1 cellular context compared by ENCODE assay signal in the genomic region with DNA sequence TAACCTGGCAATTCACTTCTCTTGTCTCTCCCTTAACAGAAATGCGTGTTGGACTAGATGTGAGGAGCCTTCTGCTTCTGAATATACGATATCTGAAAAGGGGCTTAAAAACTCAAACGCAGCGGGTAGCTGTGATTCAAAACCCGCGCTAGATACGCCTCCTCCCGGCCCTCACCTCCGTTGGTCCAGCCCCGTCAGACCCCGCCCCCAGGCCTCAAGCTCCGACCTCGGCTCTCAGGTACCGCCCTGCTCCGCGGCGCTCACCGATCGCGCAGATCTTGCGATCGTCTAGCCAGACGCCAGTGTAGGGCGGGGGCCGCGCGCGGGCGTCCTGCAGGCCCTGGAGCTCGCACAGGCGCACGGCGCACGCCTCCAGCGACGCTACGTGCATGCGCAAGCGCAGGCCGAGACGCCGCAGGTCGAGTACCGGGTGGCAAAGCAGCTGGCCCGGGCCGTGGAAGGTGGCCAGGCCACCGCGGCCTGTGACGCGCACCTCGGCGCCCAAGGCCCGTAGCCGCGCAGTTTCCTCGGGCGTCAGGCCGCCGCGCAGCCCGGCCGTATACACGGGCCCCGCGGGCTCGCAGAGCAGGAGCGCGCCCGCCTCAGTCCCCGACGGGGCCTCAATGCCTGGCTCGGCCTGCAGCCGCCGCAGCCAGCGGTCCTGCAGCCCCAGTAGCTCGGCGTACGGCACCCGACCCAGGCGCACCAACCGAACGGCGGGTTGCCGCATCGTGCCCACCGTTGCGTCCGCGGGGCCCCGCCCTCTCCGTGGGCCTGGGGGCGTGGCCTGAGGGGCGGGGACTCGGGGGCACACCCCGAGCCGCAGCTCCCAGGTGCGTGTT.
TF ChIP-seq lines count a peak whose summit lies in the region.

A gene (minus strand): TSS at position 751 of the 842 bp plus-strand sequence. CDS start 21 bp downstream, at position 730.

TF ChIP-seq in HepG2, 621 proteins besides CTCF, POLR2A, EP300 and RAD21 (continued from another document and continues in another):
- TF ChIP-seq, protein P1, sequence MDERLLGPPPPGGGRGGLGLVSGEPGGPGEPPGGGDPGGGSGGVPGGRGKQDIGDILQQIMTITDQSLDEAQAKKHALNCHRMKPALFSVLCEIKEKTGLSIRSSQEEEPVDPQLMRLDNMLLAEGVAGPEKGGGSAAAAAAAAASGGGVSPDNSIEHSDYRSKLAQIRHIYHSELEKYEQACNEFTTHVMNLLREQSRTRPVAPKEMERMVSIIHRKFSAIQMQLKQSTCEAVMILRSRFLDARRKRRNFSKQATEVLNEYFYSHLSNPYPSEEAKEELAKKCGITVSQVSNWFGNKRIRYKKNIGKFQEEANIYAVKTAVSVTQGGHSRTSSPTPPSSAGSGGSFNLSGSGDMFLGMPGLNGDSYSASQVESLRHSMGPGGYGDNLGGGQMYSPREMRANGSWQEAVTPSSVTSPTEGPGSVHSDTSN (CRISPR knock-in tag; IDR thresholded peaks at IDR 0.05), result no peak
- TF ChIP-seq ZNF3 (CRISPR knock-in tag; IDR thresholded peaks at IDR 0.05), result no peak
- no peak for TF ChIP-seq ZNF780A (CRISPR knock-in tag; IDR thresholded peaks at IDR 0.05)
- no peak for TF ChIP-seq ARNT (IDR thresholded peaks at IDR 0.05)
- TF ChIP-seq, protein P2, sequence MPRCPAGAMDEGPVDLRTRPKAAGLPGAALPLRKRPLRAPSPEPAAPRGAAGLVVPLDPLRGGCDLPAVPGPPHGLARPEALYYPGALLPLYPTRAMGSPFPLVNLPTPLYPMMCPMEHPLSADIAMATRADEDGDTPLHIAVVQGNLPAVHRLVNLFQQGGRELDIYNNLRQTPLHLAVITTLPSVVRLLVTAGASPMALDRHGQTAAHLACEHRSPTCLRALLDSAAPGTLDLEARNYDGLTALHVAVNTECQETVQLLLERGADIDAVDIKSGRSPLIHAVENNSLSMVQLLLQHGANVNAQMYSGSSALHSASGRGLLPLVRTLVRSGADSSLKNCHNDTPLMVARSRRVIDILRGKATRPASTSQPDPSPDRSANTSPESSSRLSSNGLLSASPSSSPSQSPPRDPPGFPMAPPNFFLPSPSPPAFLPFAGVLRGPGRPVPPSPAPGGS (CRISPR knock-in tag; IDR thresholded peaks at IDR 0.05), result peak; percentile 97
- no peak for TF ChIP-seq SYNCRIP (IDR thresholded peaks at IDR 0.05; ENCODE audit: insufficient read depth, low read depth, low read length)
- peak; percentile 87 for TF ChIP-seq ZBTB38 (CRISPR knock-in tag; IDR thresholded peaks at IDR 0.05)
- TF ChIP-seq TBX3 (IDR thresholded peaks at IDR 0.05; ENCODE audit: borderline replicate concordance), result no peak
- TF ChIP-seq GATAD1 (CRISPR knock-in tag; IDR thresholded peaks at IDR 0.05), result peak; percentile 73; the same call in 1 of the 2 replicates
- peak; percentile 97 for TF ChIP-seq ZSCAN31 (CRISPR knock-in tag; IDR thresholded peaks at IDR 0.05; ENCODE audit: low read depth)
- peak; percentile 98 for TF ChIP-seq HES4 (CRISPR knock-in tag; IDR thresholded peaks at IDR 0.05; ENCODE audit: borderline replicate concordance)
- TF ChIP-seq, protein P3, sequence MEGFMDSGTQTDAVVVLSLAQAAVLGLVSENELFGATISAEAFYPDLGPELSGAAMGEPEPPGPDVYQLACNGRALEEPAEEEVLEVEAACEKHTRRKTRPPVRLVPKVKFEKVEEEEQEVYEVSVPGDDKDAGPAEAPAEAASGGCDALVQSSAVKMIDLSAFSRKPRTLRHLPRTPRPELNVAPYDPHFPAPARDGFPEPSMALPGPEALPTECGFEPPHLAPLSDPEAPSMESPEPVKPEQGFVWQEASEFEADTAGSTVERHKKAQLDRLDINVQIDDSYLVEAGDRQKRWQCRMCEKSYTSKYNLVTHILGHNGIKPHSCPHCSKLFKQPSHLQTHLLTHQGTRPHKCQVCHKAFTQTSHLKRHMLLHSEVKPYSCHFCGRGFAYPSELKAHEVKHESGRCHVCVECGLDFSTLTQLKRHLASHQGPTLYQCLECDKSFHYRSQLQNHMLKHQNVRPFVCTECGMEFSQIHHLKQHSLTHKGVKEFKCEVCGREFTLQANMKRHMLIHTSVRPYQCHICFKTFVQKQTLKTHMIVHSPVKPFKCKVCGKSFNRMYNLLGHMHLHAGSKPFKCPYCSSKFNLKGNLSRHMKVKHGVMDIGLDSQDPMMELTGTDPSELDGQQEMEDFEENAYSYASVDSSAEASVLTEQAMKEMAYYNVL (CRISPR knock-in tag; IDR thresholded peaks at IDR 0.05; ENCODE audit: borderline replicate concordance), result peak; percentile 57
- TF ChIP-seq ZNF333 (CRISPR knock-in tag; IDR thresholded peaks at IDR 0.05; ENCODE audit: borderline replicate concordance), result peak; percentile 95; the same call in 1 of the 2 replicates
- TF ChIP-seq ARNTL (CRISPR knock-in tag; IDR thresholded peaks at IDR 0.05), result peak; percentile 40; the same call in 1 of the 2 replicates
- TF ChIP-seq ZNF460 (CRISPR knock-in tag; IDR thresholded peaks at IDR 0.05; ENCODE audit: borderline replicate concordance), result no peak
- 0 out of 2 replicates have a peak, but pooled peaks have one; percentile 23 for TF ChIP-seq FOSL1 (CRISPR knock-in tag; IDR thresholded peaks at IDR 0.05; ENCODE audit: borderline replicate concordance)
- TF ChIP-seq MTF2 (CRISPR knock-in tag; IDR thresholded peaks at IDR 0.05; ENCODE audit: borderline replicate concordance), result no peak
- TF ChIP-seq ZFX (CRISPR knock-in tag; IDR thresholded peaks at IDR 0.05; ENCODE audit: low read depth), result peak; percentile 99
- 0 out of 2 replicates have a peak, but pooled peaks have one; percentile 60 for TF ChIP-seq TBP (CRISPR knock-in tag; IDR thresholded peaks at IDR 0.05)
- peak; percentile 89 for TF ChIP-seq SP4 (CRISPR knock-in tag; IDR thresholded peaks at IDR 0.05)
- TF ChIP-seq ZNF891 (CRISPR knock-in tag; IDR thresholded peaks at IDR 0.05), result peak; percentile 95
- TF ChIP-seq SIX1 (CRISPR knock-in tag; IDR thresholded peaks at IDR 0.05; ENCODE audit: borderline replicate concordance), result 0 out of 2 replicates have a peak, but pooled peaks have one; percentile 14
- TF ChIP-seq ZNF234 (CRISPR knock-in tag; conservative IDR thresholded peaks at IDR 0.05), result no peak; the same call in 1 of the 2 replicates
- TF ChIP-seq ZNF550 (CRISPR knock-in tag; IDR thresholded peaks at IDR 0.05; ENCODE audit: borderline replicate concordance), result no peak
- TF ChIP-seq ARNT2 (CRISPR knock-in tag; IDR thresholded peaks at IDR 0.05; ENCODE audit: low read depth), result peak; percentile 70; the same call in 1 of the 2 replicates
- peak; percentile 73 for TF ChIP-seq SAP130 (CRISPR knock-in tag; IDR thresholded peaks at IDR 0.05; ENCODE audit: low read depth)
- TF ChIP-seq, protein P4, sequence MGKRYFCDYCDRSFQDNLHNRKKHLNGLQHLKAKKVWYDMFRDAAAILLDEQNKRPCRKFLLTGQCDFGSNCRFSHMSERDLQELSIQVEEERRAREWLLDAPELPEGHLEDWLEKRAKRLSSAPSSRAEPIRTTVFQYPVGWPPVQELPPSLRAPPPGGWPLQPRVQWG (CRISPR knock-in tag; IDR thresholded peaks at IDR 0.05; ENCODE audit: borderline replicate concordance, low read depth), result no peak
- TF ChIP-seq ZNF839 (CRISPR knock-in tag; IDR thresholded peaks at IDR 0.05; ENCODE audit: borderline replicate concordance), result peak; percentile 49; the same call in 1 of the 2 replicates
- TF ChIP-seq ZNF761 (CRISPR knock-in tag; conservative IDR thresholded peaks at IDR 0.05), result peak; percentile 89; the same call in 1 of the 2 replicates
- no peak for TF ChIP-seq HMG20A (CRISPR knock-in tag; IDR thresholded peaks at IDR 0.05; ENCODE audit: borderline replicate concordance)
- TF ChIP-seq ZNF543 (CRISPR knock-in tag; IDR thresholded peaks at IDR 0.05), result peak; percentile 47; the same call in 1 of the 2 replicates
- TF ChIP-seq ZNF430 (CRISPR knock-in tag; IDR thresholded peaks at IDR 0.05), result peak; percentile 78; the same call in 1 of the 2 replicates
- peak; percentile 89 for TF ChIP-seq ZNF83 (CRISPR knock-in tag; IDR thresholded peaks at IDR 0.05; ENCODE audit: borderline replicate concordance)
- TF ChIP-seq, protein P5, sequence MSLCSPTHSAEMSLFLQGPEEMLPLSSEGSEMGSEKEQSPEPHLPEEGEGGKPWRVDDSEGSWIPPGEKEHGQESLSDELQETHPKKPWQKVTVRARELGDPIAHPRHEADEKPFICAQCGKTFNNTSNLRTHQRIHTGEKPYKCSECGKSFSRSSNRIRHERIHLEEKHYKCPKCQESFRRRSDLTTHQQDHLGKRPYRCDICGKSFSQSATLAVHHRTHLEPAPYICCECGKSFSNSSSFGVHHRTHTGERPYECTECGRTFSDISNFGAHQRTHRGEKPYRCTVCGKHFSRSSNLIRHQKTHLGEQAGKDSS (CRISPR knock-in tag; IDR thresholded peaks at IDR 0.05; ENCODE audit: borderline replicate concordance, low read depth), result peak; percentile 91; the same call in 1 of the 2 replicates
- TF ChIP-seq, protein P6, sequence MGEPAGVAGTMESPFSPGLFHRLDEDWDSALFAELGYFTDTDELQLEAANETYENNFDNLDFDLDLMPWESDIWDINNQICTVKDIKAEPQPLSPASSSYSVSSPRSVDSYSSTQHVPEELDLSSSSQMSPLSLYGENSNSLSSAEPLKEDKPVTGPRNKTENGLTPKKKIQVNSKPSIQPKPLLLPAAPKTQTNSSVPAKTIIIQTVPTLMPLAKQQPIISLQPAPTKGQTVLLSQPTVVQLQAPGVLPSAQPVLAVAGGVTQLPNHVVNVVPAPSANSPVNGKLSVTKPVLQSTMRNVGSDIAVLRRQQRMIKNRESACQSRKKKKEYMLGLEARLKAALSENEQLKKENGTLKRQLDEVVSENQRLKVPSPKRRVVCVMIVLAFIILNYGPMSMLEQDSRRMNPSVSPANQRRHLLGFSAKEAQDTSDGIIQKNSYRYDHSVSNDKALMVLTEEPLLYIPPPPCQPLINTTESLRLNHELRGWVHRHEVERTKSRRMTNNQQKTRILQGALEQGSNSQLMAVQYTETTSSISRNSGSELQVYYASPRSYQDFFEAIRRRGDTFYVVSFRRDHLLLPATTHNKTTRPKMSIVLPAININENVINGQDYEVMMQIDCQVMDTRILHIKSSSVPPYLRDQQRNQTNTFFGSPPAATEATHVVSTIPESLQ (CRISPR knock-in tag; conservative IDR thresholded peaks at IDR 0.05), result no peak; the same call in 1 of the 2 replicates
- TF ChIP-seq, protein P7, sequence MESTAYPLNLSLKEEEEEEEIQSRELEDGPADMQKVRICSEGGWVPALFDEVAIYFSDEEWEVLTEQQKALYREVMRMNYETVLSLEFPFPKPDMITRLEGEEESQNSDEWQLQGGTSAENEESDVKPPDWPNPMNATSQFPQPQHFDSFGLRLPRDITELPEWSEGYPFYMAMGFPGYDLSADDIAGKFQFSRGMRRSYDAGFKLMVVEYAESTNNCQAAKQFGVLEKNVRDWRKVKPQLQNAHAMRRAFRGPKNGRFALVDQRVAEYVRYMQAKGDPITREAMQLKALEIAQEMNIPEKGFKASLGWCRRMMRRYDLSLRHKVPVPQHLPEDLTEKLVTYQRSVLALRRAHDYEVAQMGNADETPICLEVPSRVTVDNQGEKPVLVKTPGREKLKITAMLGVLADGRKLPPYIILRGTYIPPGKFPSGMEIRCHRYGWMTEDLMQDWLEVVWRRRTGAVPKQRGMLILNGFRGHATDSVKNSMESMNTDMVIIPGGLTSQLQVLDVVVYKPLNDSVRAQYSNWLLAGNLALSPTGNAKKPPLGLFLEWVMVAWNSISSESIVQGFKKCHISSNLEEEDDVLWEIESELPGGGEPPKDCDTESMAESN (CRISPR knock-in tag; conservative IDR thresholded peaks at IDR 0.05), result no peak; the same call in 1 of the 2 replicates
- TF ChIP-seq SMAD9 (CRISPR knock-in tag; IDR thresholded peaks at IDR 0.05), result no peak
- no peak for TF ChIP-seq ZNF577 (CRISPR knock-in tag; IDR thresholded peaks at IDR 0.05; ENCODE audit: borderline replicate concordance, low read depth)
- no peak for TF ChIP-seq ZBTB21 (CRISPR knock-in tag; IDR thresholded peaks at IDR 0.05)
- no peak for TF ChIP-seq ZMYM3 (CRISPR knock-in tag; IDR thresholded peaks at IDR 0.05)
- TF ChIP-seq ZNF253 (CRISPR knock-in tag; IDR thresholded peaks at IDR 0.05; ENCODE audit: borderline replicate concordance), result no peak; the same call in 1 of the 2 replicates
- TF ChIP-seq, protein P8, sequence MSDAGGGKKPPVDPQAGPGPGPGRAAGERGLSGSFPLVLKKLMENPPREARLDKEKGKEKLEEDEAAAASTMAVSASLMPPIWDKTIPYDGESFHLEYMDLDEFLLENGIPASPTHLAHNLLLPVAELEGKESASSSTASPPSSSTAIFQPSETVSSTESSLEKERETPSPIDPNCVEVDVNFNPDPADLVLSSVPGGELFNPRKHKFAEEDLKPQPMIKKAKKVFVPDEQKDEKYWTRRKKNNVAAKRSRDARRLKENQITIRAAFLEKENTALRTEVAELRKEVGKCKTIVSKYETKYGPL (CRISPR knock-in tag; IDR thresholded peaks at IDR 0.05), result 0 out of 2 replicates have a peak, but pooled peaks have one; percentile 39
- peak; percentile 36; the same call in 1 of the 2 replicates for TF ChIP-seq ZNF552 (CRISPR knock-in tag; IDR thresholded peaks at IDR 0.05; ENCODE audit: borderline replicate concordance)
- TF ChIP-seq NFYC (CRISPR knock-in tag; IDR thresholded peaks at IDR 0.05), result peak; percentile 73
- TF ChIP-seq, protein P9, sequence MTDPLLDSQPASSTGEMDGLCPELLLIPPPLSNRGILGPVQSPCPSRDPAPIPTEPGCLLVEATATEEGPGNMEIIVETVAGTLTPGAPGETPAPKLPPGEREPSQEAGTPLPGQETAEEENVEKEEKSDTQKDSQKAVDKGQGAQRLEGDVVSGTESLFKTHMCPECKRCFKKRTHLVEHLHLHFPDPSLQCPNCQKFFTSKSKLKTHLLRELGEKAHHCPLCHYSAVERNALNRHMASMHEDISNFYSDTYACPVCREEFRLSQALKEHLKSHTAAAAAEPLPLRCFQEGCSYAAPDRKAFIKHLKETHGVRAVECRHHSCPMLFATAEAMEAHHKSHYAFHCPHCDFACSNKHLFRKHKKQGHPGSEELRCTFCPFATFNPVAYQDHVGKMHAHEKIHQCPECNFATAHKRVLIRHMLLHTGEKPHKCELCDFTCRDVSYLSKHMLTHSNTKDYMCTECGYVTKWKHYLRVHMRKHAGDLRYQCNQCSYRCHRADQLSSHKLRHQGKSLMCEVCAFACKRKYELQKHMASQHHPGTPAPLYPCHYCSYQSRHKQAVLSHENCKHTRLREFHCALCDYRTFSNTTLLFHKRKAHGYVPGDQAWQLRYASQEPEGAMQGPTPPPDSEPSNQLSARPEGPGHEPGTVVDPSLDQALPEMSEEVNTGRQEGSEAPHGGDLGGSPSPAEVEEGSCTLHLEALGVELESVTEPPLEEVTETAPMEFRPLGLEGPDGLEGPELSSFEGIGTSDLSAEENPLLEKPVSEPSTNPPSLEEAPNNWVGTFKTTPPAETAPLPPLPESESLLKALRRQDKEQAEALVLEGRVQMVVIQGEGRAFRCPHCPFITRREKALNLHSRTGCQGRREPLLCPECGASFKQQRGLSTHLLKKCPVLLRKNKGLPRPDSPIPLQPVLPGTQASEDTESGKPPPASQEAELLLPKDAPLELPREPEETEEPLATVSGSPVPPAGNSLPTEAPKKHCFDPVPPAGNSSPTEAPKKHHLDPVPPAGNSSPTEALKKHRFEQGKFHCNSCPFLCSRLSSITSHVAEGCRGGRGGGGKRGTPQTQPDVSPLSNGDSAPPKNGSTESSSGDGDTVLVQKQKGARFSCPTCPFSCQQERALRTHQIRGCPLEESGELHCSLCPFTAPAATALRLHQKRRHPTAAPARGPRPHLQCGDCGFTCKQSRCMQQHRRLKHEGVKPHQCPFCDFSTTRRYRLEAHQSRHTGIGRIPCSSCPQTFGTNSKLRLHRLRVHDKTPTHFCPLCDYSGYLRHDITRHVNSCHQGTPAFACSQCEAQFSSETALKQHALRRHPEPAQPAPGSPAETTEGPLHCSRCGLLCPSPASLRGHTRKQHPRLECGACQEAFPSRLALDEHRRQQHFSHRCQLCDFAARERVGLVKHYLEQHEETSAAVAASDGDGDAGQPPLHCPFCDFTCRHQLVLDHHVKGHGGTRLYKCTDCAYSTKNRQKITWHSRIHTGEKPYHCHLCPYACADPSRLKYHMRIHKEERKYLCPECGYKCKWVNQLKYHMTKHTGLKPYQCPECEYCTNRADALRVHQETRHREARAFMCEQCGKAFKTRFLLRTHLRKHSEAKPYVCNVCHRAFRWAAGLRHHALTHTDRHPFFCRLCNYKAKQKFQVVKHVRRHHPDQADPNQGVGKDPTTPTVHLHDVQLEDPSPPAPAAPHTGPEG (CRISPR knock-in tag; IDR thresholded peaks at IDR 0.05), result peak; percentile 79; the same call in 1 of the 2 replicates
